ENCODE assay signal across 2 cellular contexts in genomic region chr3:58290446-58290845, GRCh38. TPM values are rescaled to one million over a fixed set of nuclear protein-coding genes. Genes with fewer than 3 reads are reported as not detected.
DNase-seq lines count a peak whose midpoint lies in the region; TF ChIP-seq lines count a peak whose summit lies in the region.
"Not testable (repeated sequence)": the region's sequence is repeated elsewhere in the genome, so short reads cannot be mapped to it uniquely, and the experiment has no call there.

No MANE protein-coding gene starts in this region.

- H3K4me1 Mint-ChIP-seq in osteocyte (ENCODE audit: unreplicated experiment): not testable (repeated sequence)

- peak; percentile 14 for DNase-seq in mesenteric fat pad (ENCODE audit: low spot score)
- DNase-seq in osteocyte (ENCODE audit: extremely low spot score, unreplicated experiment): peak; percentile 54

- not testable (repeated sequence) for H3K9me3 Mint-ChIP-seq in osteocyte (ENCODE audit: unreplicated experiment)

- not testable (repeated sequence) for TF ChIP-seq CTCF in osteocyte (IDR thresholded peaks at IDR 0.05)

- H3K36me3 Mint-ChIP-seq in osteocyte (ENCODE audit: unreplicated experiment): not testable (repeated sequence)

- H3K4me3 Mint-ChIP-seq in osteocyte (ENCODE audit: unreplicated experiment): not testable (repeated sequence)

- H3K27ac Mint-ChIP-seq in osteocyte (ENCODE audit: unreplicated experiment): not testable (repeated sequence)

- H3K27me3 Mint-ChIP-seq in osteocyte (ENCODE audit: unreplicated experiment): not testable (repeated sequence)

RNA-seq across cellular contexts. Expression of gene RPP14, which starts 15.6 kb away (rescaled TPM):
- 16.1 TPM for total RNA-seq in mesenteric fat pad
- 14.2 and 17.9 TPM in 2 replicates for total RNA-seq in osteocyte

RNA-seq across cellular contexts. Expression of gene HTD2, which starts 15.9 kb away (rescaled TPM):
- total RNA-seq in mesenteric fat pad: 7.6 TPM
- 3.2 and 7.7 TPM in 2 replicates for total RNA-seq in osteocyte

RNA-seq across cellular contexts. Expression of gene PXK, which starts 42.2 kb away (rescaled TPM):
- total RNA-seq in mesenteric fat pad: 32.2 TPM
- total RNA-seq in osteocyte: 37.0 and 39.1 TPM in 2 replicates

RNA-seq across cellular contexts. Expression of gene ABHD6, which starts 52.9 kb away (rescaled TPM):
- 22.3 TPM for total RNA-seq in mesenteric fat pad
- 7.4 and 7.8 TPM in 2 replicates for total RNA-seq in osteocyte
